ENCODE assay signal across 19 cellular contexts in genomic region chr20:49631856-49632418, GRCh38.
A peak's percentile ranks its signal among the peaks of the same experiment; 100 is the strongest.
DNase-seq lines count a peak whose midpoint lies in the region; ATAC-seq and TF ChIP-seq lines count a peak whose summit lies in the region.
"Had no signal": no experiment of that assay in that cellular context is flagged by ENCODE, and none has a peak within 500 bp of the region (broad histone marks: within the 10 kb centered on the region; RNA-seq: fewer than 3 reads in every experiment).

No MANE protein-coding gene starts in this region.

- no peak overlapping the region for H4K8ac ChIP-seq in neuronal stem cell (ENCODE audit: low read depth, low read length)

- no peaks in the 10 kb centered on the region for H3K27me3 Mint-ChIP-seq in central memory CD8-positive, alpha-beta T cell
- H3K27me3 Mint-ChIP-seq: activated naive CD8-positive, alpha-beta T cell treated with anti-CD3 and anti-CD28 coated beads, Interleukin-2, amount 10 ng/mL, durations not matched to agents 7 days and 5 days had no signal

- H2BK5ac ChIP-seq in neuronal stem cell (ENCODE audit: low read length): no peak overlapping the region

- H2BK120ac ChIP-seq in neuronal stem cell (ENCODE audit: low read depth, low read length): no peak overlapping the region

- peak overlapping the region; percentile 47 to 92 (median 69) for H3K4me2 ChIP-seq in BLaER1 treated with 17β-estradiol and CSF1 and Interleukin-3, amounts not matched to agents 10 nM and 100 nM
- peak overlapping the region; percentile 59 for H3K4me2 ChIP-seq in Karpas-422 (ENCODE audit: low read depth, low read length, poor library complexity, severe bottlenecking)
- H3K4me2 ChIP-seq in neuronal stem cell (ENCODE audit: insufficient read depth, low read length, poor library complexity, severe bottlenecking): no peak overlapping the region

- H3K14ac ChIP-seq in neuronal stem cell (ENCODE audit: low read length): no peak overlapping the region

- intact Hi-C loops in dorsolateral prefrontal cortex (cut with DNase I): loop anchor here in 1 of 2 donors (2.0 kb wide), 1 partner anchor 19 kb away; no protein-coding TSS in a partner anchor

- peak overlapping the region; percentile 62 for H3K18ac ChIP-seq in neuronal stem cell (ENCODE audit: low read length)

- no peak for TF ChIP-seq CTCF in dorsolateral prefrontal cortex (IDR thresholded peaks at IDR 0.05 in 54 of 56, conservative IDR thresholded peaks at IDR 0.05 in 2 of 56; ENCODE audit: low read depth in 1 of 56, partially characterized antibody in 56 of 56)

- peak overlapping the region in 6 of 11 experiments; percentile 34 to 73 (median 64); a peak in 7 of 22 replicates for H3K27ac ChIP-seq in BLaER1 treated with 17β-estradiol and CSF1 and Interleukin-3, amounts not matched to agents 10 nM and 100 nM
- no peak overlapping the region for H3K27ac ChIP-seq in Karpas-422 (ENCODE audit: low read length)
- no peak overlapping the region for H3K27ac ChIP-seq in neuronal stem cell (replicated peaks; ENCODE audit: low read length)
- H3K27ac ChIP-seq in dorsolateral prefrontal cortex: no peak overlapping the region
- H3K27ac ChIP-seq: SJSA1 had no signal

- peaks cover 5 to 40% (median 12%) of the 10 kb centered on the region in 11 experiments; a peak in 15 of 22 replicates for H3K36me3 ChIP-seq in BLaER1 treated with 17β-estradiol and CSF1 and Interleukin-3, amounts not matched to agents 10 nM and 100 nM
- H3K36me3 ChIP-seq in Karpas-422 (ENCODE audit: insufficient read depth, low read length) (no peaks in the 10 kb centered on the region), neuronal stem cell (replicated peaks in 1 of 2; ENCODE audit: control insufficient read depth in 2 of 2, insufficient read depth in 2 of 2, low read length in 2 of 2) (peaks cover 12 to 46% of the 10 kb centered on the region in 2 donors)

- peaks cover 0 to 49% (median 8%) of the 10 kb centered on the region in 11 experiments; a peak in 11 of 22 replicates for H4K20me1 ChIP-seq in BLaER1 treated with 17β-estradiol and CSF1 and Interleukin-3, amounts not matched to agents 10 nM and 100 nM
- H4K20me1 ChIP-seq in Karpas-422 (ENCODE audit: insufficient read depth, low read depth, low read length): peaks cover 25% of the 10 kb centered on the region

- H3K9ac ChIP-seq in BLaER1 treated with 17β-estradiol and CSF1 and Interleukin-3, amounts not matched to agents 10 nM and 100 nM: peak overlapping the region in 5 of 11 experiments; percentile 11 to 59 (median 41); a peak in 4 of 22 replicates
- H3K9ac ChIP-seq in Karpas-422 (ENCODE audit: low read length) (0 out of 2 replicates have a peak overlapping the region, but pooled peaks have one; percentile 12), neuronal stem cell (ENCODE audit: low read depth, low read length, poor library complexity) (no peak overlapping the region)

- no peak overlapping the region for H4K91ac ChIP-seq in neuronal stem cell (ENCODE audit: low read depth, low read length, poor library complexity)

- peaks cover 66 to 92% (median 86%) of the 10 kb centered on the region in 10 experiments for H3K4me1 ChIP-seq in BLaER1 treated with 17β-estradiol and CSF1 and Interleukin-3, amounts not matched to agents 10 nM and 100 nM
- H3K4me1 ChIP-seq in Karpas-422 (ENCODE audit: low read length) (peaks cover 63% of the 10 kb centered on the region), neuronal stem cell (ENCODE audit: control insufficient read depth in 2 of 2, insufficient read depth in 1 of 2, low read depth in 1 of 2, low read length in 2 of 2) (peaks cover 24% of the 10 kb centered on the region in 2 donors)
- H3K4me1 ChIP-seq: SJSA1 had no signal

- H2AFZ ChIP-seq in Karpas-422 (ENCODE audit: low read length) (no peak overlapping the region), neuronal stem cell (ENCODE audit: low read length) (no peak overlapping the region)

- no peak overlapping the region for H3K4me3 Mint-ChIP-seq in central memory CD8-positive, alpha-beta T cell
- H3K4me3 Mint-ChIP-seq: activated naive CD8-positive, alpha-beta T cell treated with anti-CD3 and anti-CD28 coated beads, Interleukin-2, amount 10 ng/mL, durations not matched to agents 7 days and 5 days; neural crest cell had no signal

- H3K9me3 ChIP-seq in BLaER1 treated with 17β-estradiol and CSF1 and Interleukin-3, amounts not matched to agents 10 nM and 100 nM (replicated peaks in 1 of 11): peaks cover 11 to 18% (median 14%) of the 10 kb centered on the region in 11 experiments; a peak in 21 of 22 replicates
- H3K9me3 ChIP-seq in Karpas-422 (ENCODE audit: low read length): no peaks in the 10 kb centered on the region
- H3K9me3 ChIP-seq in neuronal stem cell (replicated peaks in 1 of 2; ENCODE audit: control insufficient read depth in 2 of 2, insufficient read depth in 1 of 2, low read depth in 1 of 2, low read length in 2 of 2): peaks cover 0 to 12% of the 10 kb centered on the region in 2 donors

- H3K23ac ChIP-seq in neuronal stem cell (ENCODE audit: low read depth, low read length, poor library complexity): peak overlapping the region; percentile 1

- H3K9me3 Mint-ChIP-seq in central memory CD8-positive, alpha-beta T cell: no peaks in the 10 kb centered on the region

- no peaks in the 10 kb centered on the region for H3K9me2 ChIP-seq in Karpas-422 (replicated peaks; ENCODE audit: insufficient read depth, low read length)

- H3K79me2 ChIP-seq in Karpas-422 (ENCODE audit: low read length): no peaks in the 10 kb centered on the region

- no peak overlapping the region for H3K4me3 ChIP-seq in BLaER1 treated with 17β-estradiol and CSF1 and Interleukin-3, amounts not matched to agents 10 nM and 100 nM
- H3K4me3 ChIP-seq in Karpas-422 (ENCODE audit: low read length) (no peak overlapping the region), neuronal stem cell (ENCODE audit: low read length in 2 of 2) (no peak overlapping the region), dorsolateral prefrontal cortex (no peak overlapping the region)
- H3K4me3 ChIP-seq: cardiac muscle cell, right atrium auricular region, SJSA1 had no signal

- DNase-seq in Karpas-422: no peak
- DNase-seq in central memory CD8-positive, alpha-beta T cell (ENCODE audit: low spot score in 2 of 2): no peak
- DNase-seq in neuronal stem cell (ENCODE audit: low spot score): no peak
- no peak for DNase-seq in dorsolateral prefrontal cortex
- DNase-seq in NCI-H2107 treated with DMSO at 0.1 percent for 48 hours (lab: John Stamatoyannopoulos, UW; ENCODE audit: unreplicated experiment): no peak
- DNase-seq in NOMO-1 treated with DMSO at 0.1 percent for 48 hours (lab: John Stamatoyannopoulos, UW; ENCODE audit: unreplicated experiment): no peak
- DNase-seq: activated CD4-positive, alpha-beta T cell treated with anti-CD3 and anti-CD28 coated beads, Interleukin-2, amount 50 U/mL, for 1 hour; activated naive CD8-positive, alpha-beta T cell treated with anti-CD3 and anti-CD28 coated beads, Interleukin-2, amount 10 ng/mL, durations not matched to agents 7 days and 5 days; COR-L47; head of caudate nucleus; islet precursor cell; MM.1S; NCI-H1694 had no signal

- no peak overlapping the region for H3K4ac ChIP-seq in neuronal stem cell (ENCODE audit: low read length)

- no peaks in the 10 kb centered on the region for H3K79me1 ChIP-seq in neuronal stem cell (ENCODE audit: low read depth, low read length)

- H3K27me3 ChIP-seq in BLaER1 treated with 17β-estradiol and CSF1 and Interleukin-3, amounts not matched to agents 10 nM and 100 nM: no peaks in the 10 kb centered on the region
- H3K27me3 ChIP-seq in Karpas-422 (ENCODE audit: low read length) (no peaks in the 10 kb centered on the region), neuronal stem cell (ENCODE audit: control insufficient read depth in 3 of 3, insufficient read depth in 3 of 3, low read depth in 1 of 3, low read length in 3 of 3) (no peaks in the 10 kb centered on the region), dorsolateral prefrontal cortex (no peaks in the 10 kb centered on the region)
- H3K27me3 ChIP-seq: cardiac muscle cell, right atrium auricular region, SJSA1 had no signal

- no CpG with 5 or more reads among the region's 15 CpGs for WGBS in neuronal stem cell (ENCODE audit: extremely low coverage in 2 of 2, insufficient read length in 2 of 2, insufficient replicate concordance in 1 of 2), 2 donors

- no peak for ATAC-seq in central memory CD8-positive, alpha-beta T cell (replicated peaks; ENCODE audit: extremely low read depth, poor library complexity, severe bottlenecking)
- ATAC-seq in HG02884 (IDR thresholded peaks at IDR 0.05; ENCODE audit: unreplicated experiment): no peak

- H3K4me1 Mint-ChIP-seq in central memory CD8-positive, alpha-beta T cell: peaks cover 17% of the 10 kb centered on the region

- peaks cover 19% of the 10 kb centered on the region for H3K36me3 Mint-ChIP-seq in central memory CD8-positive, alpha-beta T cell (ENCODE audit: insufficient read depth)

- peak overlapping the region; percentile 0 for H2BK12ac ChIP-seq in neuronal stem cell (ENCODE audit: low read length)

- H2BK15ac ChIP-seq in neuronal stem cell (ENCODE audit: low read length): no peak overlapping the region

- H3K27ac Mint-ChIP-seq in central memory CD8-positive, alpha-beta T cell (ENCODE audit: low read depth): peak overlapping the region; percentile 32
- H3K27ac Mint-ChIP-seq: activated naive CD8-positive, alpha-beta T cell treated with anti-CD3 and anti-CD28 coated beads, Interleukin-2, amount 10 ng/mL, durations not matched to agents 7 days and 5 days had no signal

- no peak overlapping the region for H2AK5ac ChIP-seq in neuronal stem cell (ENCODE audit: low read depth, low read length)

Comparison
In these comparisons a context has a peak if more than half of its experiments do, and no peak if none do; other contexts are left out.
1. H3K27ac ChIP-seq: peak in BLaER1 treated with 17β-estradiol and CSF1 and Interleukin-3, amounts not matched to agents 10 nM and 100 nM (6 of 11); none in Karpas-422 (single experiment), neuronal stem cell (single experiment) and dorsolateral prefrontal cortex (0 of 59).